Comparison of ENCODE assay signal across 8 cellular contexts in genomic region chr12:51048601-51049369, GRCh38. TPM values are rescaled to one million over a fixed set of nuclear protein-coding genes. Genes with fewer than 3 reads are reported as not detected.
DNase-seq lines count a peak whose midpoint lies in the region; ATAC-seq and TF ChIP-seq lines count a peak whose summit lies in the region.

No MANE protein-coding gene starts in this region.

- H3K27me3 ChIP-seq in Panc1 (ENCODE audit: control insufficient read depth, insufficient read depth, low read length) = no peaks in the 10 kb centered on the region
- H3K27me3 ChIP-seq in effector memory CD4-positive, alpha-beta T cell (replicated peaks; ENCODE audit: control insufficient read depth, insufficient read depth, low read length, poor library complexity, severe bottlenecking) = no peaks in the 10 kb centered on the region

- H3K9me3 Mint-ChIP-seq in natural killer cell treated with Interleukin-12 subunit alpha and Interleukin-12 subunit beta and Interleukin-15 and Interleukin-18, amount 100 ng/mL, for 72 hours = no peaks in the 10 kb centered on the region

- POLR2A ChIA-PET in Panc1 (lab: Charles Lee) (no interaction called here), GM10248 (lab: Yijun Ruan, JAX) (no interaction called here)

- H3K27me3 Mint-ChIP-seq in natural killer cell treated with Interleukin-12 subunit alpha and Interleukin-12 subunit beta and Interleukin-15 and Interleukin-18, amount 100 ng/mL, for 72 hours = no peaks in the 10 kb centered on the region

- H3K4me1 ChIP-seq in Panc1 (ENCODE audit: control insufficient read depth, insufficient read depth, low read length) = peaks cover 11% of the 10 kb centered on the region
- H3K4me1 ChIP-seq in effector memory CD4-positive, alpha-beta T cell (ENCODE audit: control insufficient read depth, insufficient read depth, low read length, poor library complexity, severe bottlenecking) = peaks cover 12% of the 10 kb centered on the region

- H3K4me3 Mint-ChIP-seq in natural killer cell treated with Interleukin-12 subunit alpha and Interleukin-12 subunit beta and Interleukin-15 and Interleukin-18, amount 100 ng/mL, for 72 hours = peak overlapping the region; percentile 99

- peaks cover 14% of the 10 kb centered on the region for H3K36me3 Mint-ChIP-seq in natural killer cell treated with Interleukin-12 subunit alpha and Interleukin-12 subunit beta and Interleukin-15 and Interleukin-18, amount 100 ng/mL, for 72 hours

- H3K4me3 ChIP-seq in GM12865 (ENCODE audit: low read depth, low read length) (peak overlapping the region; percentile 94), Panc1 (ENCODE audit: low read depth in 2 of 2, low read length in 2 of 2) (peak overlapping the region; percentile 75 to 100)
- H3K4me3 ChIP-seq in effector memory CD4-positive, alpha-beta T cell (ENCODE audit: insufficient read depth, low read depth, low read length, poor library complexity, severe bottlenecking) = peak overlapping the region; percentile 72

- in situ Hi-C loops in Panc1 (cut with HindIII; ENCODE audit: low pct_unique_long_range_greater_than_20kb, low sequenced_read_pairs) = no loop called here

- DNase-seq in GM12865 (ENCODE audit: low read depth) (peak; percentile 42), Panc1 (ENCODE audit: low read depth, low spot score) (no peak), GM10248 (ENCODE audit: extremely low spot score) (no peak), SKM-1 (lab: John Stamatoyannopoulos, UW; ENCODE audit: unreplicated experiment) (no peak)
- no peak for DNase-seq in effector memory CD4-positive, alpha-beta T cell
- DNase-seq in natural killer cell treated with Interleukin-12 subunit alpha and Interleukin-12 subunit beta and Interleukin-15 and Interleukin-18, amount 100 ng/mL, for 72 hours (ENCODE audit: low spot score) = no peak

- H3K4me1 Mint-ChIP-seq in natural killer cell treated with Interleukin-12 subunit alpha and Interleukin-12 subunit beta and Interleukin-15 and Interleukin-18, amount 100 ng/mL, for 72 hours (ENCODE audit: low read depth in 2 of 2) = peaks cover 29 to 35% of the 10 kb centered on the region in 2 donors

- intact Hi-C loops in Panc1 (cut with micrococcal nuclease; ENCODE audit: unreplicated experiment) = no loop called here

- H3K27ac Mint-ChIP-seq in natural killer cell treated with Interleukin-12 subunit alpha and Interleukin-12 subunit beta and Interleukin-15 and Interleukin-18, amount 100 ng/mL, for 72 hours = peak overlapping the region; percentile 92 to 97

- CTCF ChIA-PET in Panc1 (lab: Charles Lee) = no interaction called here
- CTCF ChIA-PET in GM10248 (lab: Yijun Ruan, JAX) = interaction anchor here (0.7 to 5.4 kb wide), 7 partner anchors 14 to 292 kb away, joined by 3 to 20 read pairs (median 3); no protein-coding TSS in a partner anchor

- ATAC-seq in Panc1 = no peak
- ATAC-seq in natural killer cell treated with Interleukin-12 subunit alpha and Interleukin-12 subunit beta and Interleukin-15 and Interleukin-18, amount 100 ng/mL, for 72 hours = no peak
- ATAC-seq in GM19351 (IDR thresholded peaks at IDR 0.05; ENCODE audit: unreplicated experiment) = no peak
- no peak for ATAC-seq in GM21360 (IDR thresholded peaks at IDR 0.05; ENCODE audit: unreplicated experiment)

- no peaks in the 10 kb centered on the region for H3K9me3 ChIP-seq in Panc1 (ENCODE audit: control insufficient read depth, insufficient read depth, low read depth, low read length)
- H3K9me3 ChIP-seq in effector memory CD4-positive, alpha-beta T cell (ENCODE audit: control insufficient read depth, low read length) = no peaks in the 10 kb centered on the region

- peak overlapping the region; percentile 97 for H3K27ac ChIP-seq in Panc1 (ENCODE audit: low read length)
- peak overlapping the region; percentile 93 for H3K27ac ChIP-seq in effector memory CD4-positive, alpha-beta T cell (ENCODE audit: insufficient read depth, low read length, poor library complexity, severe bottlenecking)

- peaks cover 2% of the 10 kb centered on the region for H3K36me3 ChIP-seq in Panc1 (ENCODE audit: control insufficient read depth, insufficient read depth, low read length)
- peaks cover 16% of the 10 kb centered on the region for H3K36me3 ChIP-seq in effector memory CD4-positive, alpha-beta T cell (ENCODE audit: control insufficient read depth, insufficient read depth, low read length)

- TF ChIP-seq CTCF in GM12865 (IDR thresholded peaks at IDR 0.05; ENCODE audit: insufficient read depth, low read depth, low read length, missing control alignments) (no peak), Panc1 (IDR thresholded peaks at IDR 0.05) (no peak), GM10248 (IDR thresholded peaks at IDR 0.05; ENCODE audit: control extremely low read depth, extremely low read depth, low read depth, missing control alignments) (no peak)

- BruUV-seq in Panc1 (replicated peaks; lab: Mats Ljungman, UMichigan) = TSS peak; percentile 80

RNA-seq across cellular contexts. Expression of gene LETMD1, which starts 0.7 kb away (rescaled TPM):
- total RNA-seq in Panc1 (2021; ENCODE audit: unreplicated experiment) = 47.9 TPM
- 44.5 TPM for polyA plus RNA-seq in Panc1 (2012; ENCODE audit: insufficient read length)
- 100 to 1,000 TPM in 1 of 2 donors, 10 to 100 TPM in 1; 46.5 to 106 TPM for total RNA-seq in natural killer cell treated with Interleukin-12 subunit alpha and Interleukin-12 subunit beta and Interleukin-15 and Interleukin-18, amount 100 ng/mL, for 72 hours

RNA-seq across cellular contexts. Expression of gene SLC11A2, which starts 22.6 kb away (rescaled TPM):
- 59.9 TPM for total RNA-seq in Panc1 (2021; ENCODE audit: unreplicated experiment)
- 30.6 TPM for polyA plus RNA-seq in Panc1 (2012; ENCODE audit: insufficient read length)
- 10 to 100 TPM; 76.1 to 94.3 TPM for total RNA-seq in natural killer cell treated with Interleukin-12 subunit alpha and Interleukin-12 subunit beta and Interleukin-15 and Interleukin-18, amount 100 ng/mL, for 72 hours

RNA-seq across cellular contexts. Expression of gene CSRNP2, which starts 34.6 kb away (rescaled TPM):
- total RNA-seq in Panc1 (2021; ENCODE audit: unreplicated experiment) = 50.5 TPM
- polyA plus RNA-seq in Panc1 (2012; ENCODE audit: insufficient read length) = 22.0 TPM
- 10 to 100 TPM; 24.1 to 32.7 TPM for total RNA-seq in natural killer cell treated with Interleukin-12 subunit alpha and Interleukin-12 subunit beta and Interleukin-15 and Interleukin-18, amount 100 ng/mL, for 72 hours
